In the genomic region with DNA sequence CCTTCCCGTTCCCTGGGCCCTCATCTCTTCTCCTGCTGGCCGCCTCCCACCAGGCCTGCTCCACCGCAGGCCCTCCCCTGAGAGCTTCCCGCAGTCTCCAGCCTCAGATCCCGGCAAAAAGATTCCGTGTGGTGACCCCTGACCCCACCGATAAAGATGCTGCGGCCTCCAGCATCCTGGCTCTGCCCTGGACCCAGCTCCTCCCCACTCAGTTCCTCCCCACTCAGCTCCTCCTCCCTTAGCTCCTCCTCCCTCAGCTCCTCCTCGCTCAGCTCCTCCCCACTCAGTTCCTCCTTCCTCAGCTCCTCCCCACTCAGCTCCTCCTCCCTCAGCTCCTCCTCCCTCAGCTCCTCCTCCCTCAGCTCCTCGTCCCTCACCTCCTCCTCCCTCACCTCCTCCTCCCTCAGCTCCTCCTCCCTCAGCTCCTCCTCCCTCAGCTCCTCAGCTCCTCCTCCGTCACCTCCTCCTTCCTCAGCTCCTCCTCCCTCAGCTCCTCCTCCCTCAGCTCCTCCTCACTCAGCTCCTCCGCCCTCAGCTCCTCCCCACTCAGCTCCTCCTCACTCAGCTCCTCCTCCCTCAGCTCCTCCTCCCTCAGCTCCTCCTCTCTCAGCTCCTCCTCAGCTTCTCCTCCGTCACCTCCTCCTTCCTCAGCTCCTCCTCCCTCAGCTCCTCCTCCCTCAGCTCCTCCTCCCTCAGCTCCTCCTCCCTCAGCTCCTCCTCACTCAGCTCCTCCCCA, we compare ENCODE assay signal across 1 cellular context.
TF ChIP-seq lines count a peak whose summit lies in the region.

No MANE protein-coding gene starts in this region.

TF ChIP-seq in K562, 482 proteins besides CTCF, POLR2A, EP300 and RAD21:
- TF ChIP-seq ZNF263 (CRISPR knock-in tag; IDR thresholded peaks at IDR 0.05; ENCODE audit: borderline replicate concordance) (peak; percentile 97), FOXA3 (CRISPR knock-in tag; conservative IDR thresholded peaks at IDR 0.05 in 1 of 2, IDR thresholded peaks at IDR 0.05 in 1 of 2) (no peak)
TF ChIP-seq in K562: peak in this region for 1.
